In the genomic region with DNA sequence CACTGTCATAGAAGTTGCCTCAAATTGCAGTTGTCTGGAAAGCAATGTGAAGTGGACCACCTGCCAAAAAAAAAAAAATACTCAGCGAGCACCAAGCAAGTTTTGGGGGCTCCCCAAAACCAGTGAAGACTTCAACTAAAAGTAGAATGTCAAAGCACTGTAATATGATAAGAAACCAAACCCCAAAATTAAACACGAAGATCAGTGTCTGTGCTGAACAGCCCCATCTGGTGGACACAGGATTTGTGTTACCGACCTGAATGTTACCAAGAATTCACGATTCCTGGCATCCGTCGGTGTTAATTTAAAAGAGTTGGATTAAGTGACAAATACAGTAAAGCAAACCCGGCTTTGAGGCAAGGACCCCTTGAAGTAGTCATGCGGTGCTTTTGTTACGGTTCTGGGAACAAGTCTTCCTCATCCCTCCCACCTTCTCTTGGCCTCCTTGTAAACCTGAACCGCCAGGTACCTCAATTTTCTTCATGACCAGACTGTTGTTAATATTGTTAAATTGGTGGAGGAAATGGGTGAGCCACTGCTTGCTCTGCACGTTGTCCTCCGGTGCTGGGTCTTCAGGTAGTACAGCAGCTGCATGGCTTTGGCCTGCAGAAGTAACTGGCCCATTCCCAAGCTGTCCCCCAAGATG, we compare ENCODE assay signal across 8 cellular contexts. TPM values are rescaled to one million over a fixed set of nuclear protein-coding genes. Genes with fewer than 3 reads are reported as not detected.
DNase-seq lines count a peak whose midpoint lies in the region; ATAC-seq and TF ChIP-seq lines count a peak whose summit lies in the region.

No MANE protein-coding gene starts in this region.

- POLR2A ChIA-PET in activated CD4-positive, alpha-beta memory T cell treated with anti-CD3 and anti-CD28 coated beads for 36 hours (lab: Charles Lee) = no interaction called here

- no peak overlapping the region for H3K27ac Mint-ChIP-seq in activated CD4-positive, alpha-beta memory T cell treated with anti-CD3 and anti-CD28 coated beads for 36 hours
- H3K27ac Mint-ChIP-seq in endodermal cell = no peak overlapping the region

- H3K4me3 ChIP-seq in endodermal cell (ENCODE audit: low read length) (no peak overlapping the region), mucosa of descending colon (no peak overlapping the region)

- H3K27me3 Mint-ChIP-seq in activated CD4-positive, alpha-beta memory T cell treated with anti-CD3 and anti-CD28 coated beads for 36 hours = peaks cover 11% of the 10 kb centered on the region
- H3K27me3 Mint-ChIP-seq in endodermal cell (ENCODE audit: insufficient read depth) = no peaks in the 10 kb centered on the region

- peak overlapping the region; percentile 29 for H3K4me3 Mint-ChIP-seq in activated CD4-positive, alpha-beta memory T cell treated with anti-CD3 and anti-CD28 coated beads for 36 hours
- no peak overlapping the region for H3K4me3 Mint-ChIP-seq in endodermal cell

- no peaks in the 10 kb centered on the region for H3K9me3 Mint-ChIP-seq in activated CD4-positive, alpha-beta memory T cell treated with anti-CD3 and anti-CD28 coated beads for 36 hours
- peaks cover 6% of the 10 kb centered on the region for H3K9me3 Mint-ChIP-seq in endodermal cell

- peaks cover 7% of the 10 kb centered on the region for H3K4me1 Mint-ChIP-seq in activated CD4-positive, alpha-beta memory T cell treated with anti-CD3 and anti-CD28 coated beads for 36 hours (ENCODE audit: low read depth)
- H3K4me1 Mint-ChIP-seq in endodermal cell = no peaks in the 10 kb centered on the region

- TF ChIP-seq CTCF in endodermal cell (conservative IDR thresholded peaks at IDR 0.05) (peak; percentile 82), mucosa of descending colon (IDR thresholded peaks at IDR 0.05) (peak; percentile 58)

- ATAC-seq in mucosa of descending colon (peak; percentile 76), GM18870 (IDR thresholded peaks at IDR 0.05; ENCODE audit: unreplicated experiment) (no peak)

- no peak overlapping the region for H3K27ac ChIP-seq in endodermal cell (ENCODE audit: low read depth, low read length)

- CTCF ChIA-PET in activated CD4-positive, alpha-beta memory T cell treated with anti-CD3 and anti-CD28 coated beads for 36 hours (lab: Charles Lee) = interaction anchor here (0.7 to 1.5 kb wide), 5 partner anchors 10 to 288 kb away, joined by 3 to 4 read pairs (median 3); partner anchors contain the start of gene BBS5

- no peaks in the 10 kb centered on the region for H3K36me3 ChIP-seq in endodermal cell (ENCODE audit: control insufficient read depth, insufficient read depth, low read length)
- no peaks in the 10 kb centered on the region for H3K36me3 ChIP-seq in mucosa of descending colon (ENCODE audit: low read depth)

- no peaks in the 10 kb centered on the region for H3K4me1 ChIP-seq in endodermal cell (ENCODE audit: control insufficient read depth, insufficient read depth, low read length)
- H3K4me1 ChIP-seq in mucosa of descending colon (ENCODE audit: low read depth) = peaks cover 4% of the 10 kb centered on the region

- no peaks in the 10 kb centered on the region for H3K36me3 Mint-ChIP-seq in activated CD4-positive, alpha-beta memory T cell treated with anti-CD3 and anti-CD28 coated beads for 36 hours
- H3K36me3 Mint-ChIP-seq in endodermal cell (ENCODE audit: low read depth) = peaks cover 7% of the 10 kb centered on the region

- H3K9me3 ChIP-seq in endodermal cell (ENCODE audit: control insufficient read depth, low read length) (no peaks in the 10 kb centered on the region), mucosa of descending colon (no peaks in the 10 kb centered on the region)

- intact Hi-C loops in activated CD4-positive, alpha-beta memory T cell treated with anti-CD3 and anti-CD28 coated beads for 36 hours (cut with micrococcal nuclease) = no loop called here
- intact Hi-C loops in mucosa of descending colon (cut with DNase I, micrococcal nuclease) = no loop called here

- peak; percentile 8 to 57 for DNase-seq in NCI-H446 (lab: John Stamatoyannopoulos, UW)
- DNase-seq in NCI-H446 treated with DMSO at 0.1 percent for 48 hours (lab: John Stamatoyannopoulos, UW) = no peak
- DNase-seq in NCI-H1694 treated with DMSO at 0.1 percent for 48 hours (lab: John Stamatoyannopoulos, UW) = peak; percentile 49
- DNase-seq in activated CD4-positive, alpha-beta memory T cell treated with anti-CD3 and anti-CD28 coated beads for 36 hours = peak; percentile 64
- peak; percentile 78 for DNase-seq in endodermal cell
- peak in 2 of 3 donors; percentile 34 to 94 for DNase-seq in mucosa of descending colon
- DNase-seq in stimulated activated naive CD4-positive, alpha-beta T cell treated with Interleukin-2 at 50 U/mL for 16 hours (lab: John Stamatoyannopoulos, UW) = peak; percentile 34

- 55 to 62% methylated on average over 11 to 12 of the region's 12 CpGs for WGBS in endodermal cell (ENCODE audit: insufficient coverage in 1 of 2, insufficient read length in 1 of 2), 2 experiments

- H3K9ac ChIP-seq in endodermal cell (ENCODE audit: extremely low read depth, low read length, poor library complexity, severe bottlenecking) = no peak overlapping the region

- H3K27me3 ChIP-seq in endodermal cell (ENCODE audit: control insufficient read depth, insufficient read depth, low read length, poor library complexity, severe bottlenecking) = no peaks in the 10 kb centered on the region

RNA-seq across cellular contexts. Expression of gene SSB, which starts 31.3 kb away (rescaled TPM):
- 100 to 1,000 TPM; 112 to 120 TPM for total RNA-seq in activated CD4-positive, alpha-beta memory T cell treated with anti-CD3 and anti-CD28 coated beads for 36 hours
- total RNA-seq in endodermal cell (100 to 1,000 TPM; 182 to 208 TPM), mucosa of descending colon (10 to 100 TPM; 29.2 to 72.3 (median 52.9) TPM)
- 153 TPM for polyA plus RNA-seq in endodermal cell (2013, experiment 1 of 2)
- 151 TPM for polyA plus RNA-seq in endodermal cell (2013, experiment 2 of 2)

RNA-seq across cellular contexts. Expression of gene KLHL23, which starts 33.7 kb away (rescaled TPM):
- 1 to 10 TPM; 3.1 to 3.9 TPM for total RNA-seq in activated CD4-positive, alpha-beta memory T cell treated with anti-CD3 and anti-CD28 coated beads for 36 hours
- total RNA-seq in endodermal cell (10 to 100 TPM; 43.4 to 61.9 TPM), mucosa of descending colon (10 to 100 TPM; 12.1 to 57.4 (median 13.1) TPM)
- 53.5 TPM for polyA plus RNA-seq in endodermal cell (2013, experiment 1 of 2)
- 51.0 TPM for polyA plus RNA-seq in endodermal cell (2013, experiment 2 of 2)

RNA-seq across cellular contexts. Expression of gene METTL5, which starts 57.3 kb away (rescaled TPM):
- total RNA-seq in activated CD4-positive, alpha-beta memory T cell treated with anti-CD3 and anti-CD28 coated beads for 36 hours = 100 to 1,000 TPM; 109 to 110 TPM
- total RNA-seq in endodermal cell = 100 to 1,000 TPM in 1 of 2 donors, 10 to 100 TPM in 1; 76.1 to 102 TPM
- polyA plus RNA-seq in endodermal cell (2013, experiment 1 of 2) = 76.9 TPM
- 85.6 TPM for polyA plus RNA-seq in endodermal cell (2013, experiment 2 of 2)
- 10 to 100 TPM; 33.3 to 60.3 (median 42.3) TPM for total RNA-seq in mucosa of descending colon

RNA-seq across cellular contexts. Expression of gene UBR3, which starts 59.9 kb away (rescaled TPM):
- 10 to 100 TPM; 16.2 to 18.1 TPM for total RNA-seq in activated CD4-positive, alpha-beta memory T cell treated with anti-CD3 and anti-CD28 coated beads for 36 hours
- total RNA-seq in endodermal cell (10 to 100 TPM; 20.4 to 24.8 TPM), mucosa of descending colon (10 to 100 TPM; 32.5 to 65.8 (median 39.6) TPM)
- polyA plus RNA-seq in endodermal cell (2013, experiment 1 of 2) = 16.7 TPM
- 16.4 TPM for polyA plus RNA-seq in endodermal cell (2013, experiment 2 of 2)
